Comparison of ENCODE assay signal across 1 cellular context in genomic region chr2:77604953-77605947, GRCh38.
TF ChIP-seq lines count a peak whose summit lies in the region.

No MANE protein-coding gene starts in this region.

TF ChIP-seq in HepG2, 621 proteins besides CTCF, POLR2A, EP300 and RAD21 (continued from another document and continues in another):
- TF ChIP-seq ZBTB33 (CRISPR knock-in tag; IDR thresholded peaks at IDR 0.05): no peak
- no peak for TF ChIP-seq GTF3A (CRISPR knock-in tag; conservative IDR thresholded peaks at IDR 0.05)
- TF ChIP-seq, protein P1, sequence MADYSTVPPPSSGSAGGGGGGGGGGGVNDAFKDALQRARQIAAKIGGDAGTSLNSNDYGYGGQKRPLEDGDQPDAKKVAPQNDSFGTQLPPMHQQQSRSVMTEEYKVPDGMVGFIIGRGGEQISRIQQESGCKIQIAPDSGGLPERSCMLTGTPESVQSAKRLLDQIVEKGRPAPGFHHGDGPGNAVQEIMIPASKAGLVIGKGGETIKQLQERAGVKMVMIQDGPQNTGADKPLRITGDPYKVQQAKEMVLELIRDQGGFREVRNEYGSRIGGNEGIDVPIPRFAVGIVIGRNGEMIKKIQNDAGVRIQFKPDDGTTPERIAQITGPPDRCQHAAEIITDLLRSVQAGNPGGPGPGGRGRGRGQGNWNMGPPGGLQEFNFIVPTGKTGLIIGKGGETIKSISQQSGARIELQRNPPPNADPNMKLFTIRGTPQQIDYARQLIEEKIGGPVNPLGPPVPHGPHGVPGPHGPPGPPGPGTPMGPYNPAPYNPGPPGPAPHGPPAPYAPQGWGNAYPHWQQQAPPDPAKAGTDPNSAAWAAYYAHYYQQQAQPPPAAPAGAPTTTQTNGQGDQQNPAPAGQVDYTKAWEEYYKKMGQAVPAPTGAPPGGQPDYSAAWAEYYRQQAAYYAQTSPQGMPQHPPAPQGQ (CRISPR knock-in tag; IDR thresholded peaks at IDR 0.05; ENCODE audit: borderline replicate concordance): no peak
- TF ChIP-seq ZFP36L2 (CRISPR knock-in tag; IDR thresholded peaks at IDR 0.05): no peak
- no peak for TF ChIP-seq TSC22D2 (CRISPR knock-in tag; IDR thresholded peaks at IDR 0.05; ENCODE audit: borderline replicate concordance)
- TF ChIP-seq FOXM1 (CRISPR knock-in tag; IDR thresholded peaks at IDR 0.05): no peak
- no peak for TF ChIP-seq GPN1 (CRISPR knock-in tag; IDR thresholded peaks at IDR 0.05; ENCODE audit: borderline replicate concordance)
- TF ChIP-seq ZMYM4 (CRISPR knock-in tag; IDR thresholded peaks at IDR 0.05): peak; percentile 56; the same call in 1 of the 2 replicates
- TF ChIP-seq JARID2 (CRISPR knock-in tag; IDR thresholded peaks at IDR 0.05; ENCODE audit: insufficient replicate concordance): no peak
- TF ChIP-seq, protein P2, sequence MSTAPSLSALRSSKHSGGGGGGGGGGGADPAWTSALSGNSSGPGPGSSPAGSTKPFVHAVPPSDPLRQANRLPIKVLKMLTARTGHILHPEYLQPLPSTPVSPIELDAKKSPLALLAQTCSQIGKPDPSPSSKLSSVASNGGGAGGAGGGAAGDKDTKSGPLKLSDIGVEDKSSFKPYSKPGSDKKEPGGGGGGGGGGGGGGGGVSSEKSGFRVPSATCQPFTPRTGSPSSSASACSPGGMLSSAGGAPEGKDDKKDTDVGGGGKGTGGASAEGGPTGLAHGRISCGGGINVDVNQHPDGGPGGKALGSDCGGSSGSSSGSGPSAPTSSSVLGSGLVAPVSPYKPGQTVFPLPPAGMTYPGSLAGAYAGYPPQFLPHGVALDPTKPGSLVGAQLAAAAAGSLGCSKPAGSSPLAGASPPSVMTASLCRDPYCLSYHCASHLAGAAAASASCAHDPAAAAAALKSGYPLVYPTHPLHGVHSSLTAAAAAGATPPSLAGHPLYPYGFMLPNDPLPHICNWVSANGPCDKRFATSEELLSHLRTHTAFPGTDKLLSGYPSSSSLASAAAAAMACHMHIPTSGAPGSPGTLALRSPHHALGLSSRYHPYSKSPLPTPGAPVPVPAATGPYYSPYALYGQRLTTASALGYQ (CRISPR knock-in tag; IDR thresholded peaks at IDR 0.05): 0 out of 2 replicates have a peak, but pooled peaks have one; percentile 23
- TF ChIP-seq, protein P3, sequence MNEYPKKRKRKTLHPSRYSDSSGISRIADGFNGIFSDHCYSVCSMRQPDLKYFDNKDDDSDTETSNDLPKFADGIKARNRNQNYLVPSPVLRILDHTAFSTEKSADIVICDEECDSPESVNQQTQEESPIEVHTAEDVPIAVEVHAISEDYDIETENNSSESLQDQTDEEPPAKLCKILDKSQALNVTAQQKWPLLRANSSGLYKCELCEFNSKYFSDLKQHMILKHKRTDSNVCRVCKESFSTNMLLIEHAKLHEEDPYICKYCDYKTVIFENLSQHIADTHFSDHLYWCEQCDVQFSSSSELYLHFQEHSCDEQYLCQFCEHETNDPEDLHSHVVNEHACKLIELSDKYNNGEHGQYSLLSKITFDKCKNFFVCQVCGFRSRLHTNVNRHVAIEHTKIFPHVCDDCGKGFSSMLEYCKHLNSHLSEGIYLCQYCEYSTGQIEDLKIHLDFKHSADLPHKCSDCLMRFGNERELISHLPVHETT (CRISPR knock-in tag; conservative IDR thresholded peaks at IDR 0.05): no peak
- no peak for TF ChIP-seq ZNF747 (CRISPR knock-in tag; IDR thresholded peaks at IDR 0.05; ENCODE audit: borderline replicate concordance)
- TF ChIP-seq NCOR1 (IDR thresholded peaks at IDR 0.05; ENCODE audit: borderline replicate concordance, low read length): 0 out of 2 replicates have a peak, but pooled peaks have one; percentile 24
- TF ChIP-seq NFE2L2 (IDR thresholded peaks at IDR 0.05; ENCODE audit: low read length): no peak
- TF ChIP-seq, protein P4, sequence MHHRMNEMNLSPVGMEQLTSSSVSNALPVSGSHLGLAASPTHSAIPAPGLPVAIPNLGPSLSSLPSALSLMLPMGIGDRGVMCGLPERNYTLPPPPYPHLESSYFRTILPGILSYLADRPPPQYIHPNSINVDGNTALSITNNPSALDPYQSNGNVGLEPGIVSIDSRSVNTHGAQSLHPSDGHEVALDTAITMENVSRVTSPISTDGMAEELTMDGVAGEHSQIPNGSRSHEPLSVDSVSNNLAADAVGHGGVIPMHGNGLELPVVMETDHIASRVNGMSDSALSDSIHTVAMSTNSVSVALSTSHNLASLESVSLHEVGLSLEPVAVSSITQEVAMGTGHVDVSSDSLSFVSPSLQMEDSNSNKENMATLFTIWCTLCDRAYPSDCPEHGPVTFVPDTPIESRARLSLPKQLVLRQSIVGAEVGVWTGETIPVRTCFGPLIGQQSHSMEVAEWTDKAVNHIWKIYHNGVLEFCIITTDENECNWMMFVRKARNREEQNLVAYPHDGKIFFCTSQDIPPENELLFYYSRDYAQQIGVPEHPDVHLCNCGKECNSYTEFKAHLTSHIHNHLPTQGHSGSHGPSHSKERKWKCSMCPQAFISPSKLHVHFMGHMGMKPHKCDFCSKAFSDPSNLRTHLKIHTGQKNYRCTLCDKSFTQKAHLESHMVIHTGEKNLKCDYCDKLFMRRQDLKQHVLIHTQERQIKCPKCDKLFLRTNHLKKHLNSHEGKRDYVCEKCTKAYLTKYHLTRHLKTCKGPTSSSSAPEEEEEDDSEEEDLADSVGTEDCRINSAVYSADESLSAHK (CRISPR knock-in tag; IDR thresholded peaks at IDR 0.05; ENCODE audit: borderline replicate concordance): no peak
- TF ChIP-seq, protein P5, sequence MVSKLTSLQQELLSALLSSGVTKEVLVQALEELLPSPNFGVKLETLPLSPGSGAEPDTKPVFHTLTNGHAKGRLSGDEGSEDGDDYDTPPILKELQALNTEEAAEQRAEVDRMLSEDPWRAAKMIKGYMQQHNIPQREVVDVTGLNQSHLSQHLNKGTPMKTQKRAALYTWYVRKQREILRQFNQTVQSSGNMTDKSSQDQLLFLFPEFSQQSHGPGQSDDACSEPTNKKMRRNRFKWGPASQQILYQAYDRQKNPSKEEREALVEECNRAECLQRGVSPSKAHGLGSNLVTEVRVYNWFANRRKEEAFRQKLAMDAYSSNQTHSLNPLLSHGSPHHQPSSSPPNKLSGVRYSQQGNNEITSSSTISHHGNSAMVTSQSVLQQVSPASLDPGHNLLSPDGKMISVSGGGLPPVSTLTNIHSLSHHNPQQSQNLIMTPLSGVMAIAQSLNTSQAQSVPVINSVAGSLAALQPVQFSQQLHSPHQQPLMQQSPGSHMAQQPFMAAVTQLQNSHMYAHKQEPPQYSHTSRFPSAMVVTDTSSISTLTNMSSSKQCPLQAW (CRISPR knock-in tag; IDR thresholded peaks at IDR 0.05): peak; percentile 72; the same call in 1 of the 2 replicates
- no peak for TF ChIP-seq KDM3A (CRISPR knock-in tag; IDR thresholded peaks at IDR 0.05; ENCODE audit: low read depth)
- TF ChIP-seq, protein P6, sequence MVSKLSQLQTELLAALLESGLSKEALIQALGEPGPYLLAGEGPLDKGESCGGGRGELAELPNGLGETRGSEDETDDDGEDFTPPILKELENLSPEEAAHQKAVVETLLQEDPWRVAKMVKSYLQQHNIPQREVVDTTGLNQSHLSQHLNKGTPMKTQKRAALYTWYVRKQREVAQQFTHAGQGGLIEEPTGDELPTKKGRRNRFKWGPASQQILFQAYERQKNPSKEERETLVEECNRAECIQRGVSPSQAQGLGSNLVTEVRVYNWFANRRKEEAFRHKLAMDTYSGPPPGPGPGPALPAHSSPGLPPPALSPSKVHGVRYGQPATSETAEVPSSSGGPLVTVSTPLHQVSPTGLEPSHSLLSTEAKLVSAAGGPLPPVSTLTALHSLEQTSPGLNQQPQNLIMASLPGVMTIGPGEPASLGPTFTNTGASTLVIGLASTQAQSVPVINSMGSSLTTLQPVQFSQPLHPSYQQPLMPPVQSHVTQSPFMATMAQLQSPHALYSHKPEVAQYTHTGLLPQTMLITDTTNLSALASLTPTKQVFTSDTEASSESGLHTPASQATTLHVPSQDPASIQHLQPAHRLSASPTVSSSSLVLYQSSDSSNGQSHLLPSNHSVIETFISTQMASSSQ (IDR thresholded peaks at IDR 0.05; ENCODE audit: low read depth): peak; percentile 93
- TF ChIP-seq, protein P6 (CRISPR knock-in tag; IDR thresholded peaks at IDR 0.05; ENCODE audit: borderline replicate concordance): peak; percentile 90; the same call in 1 of the 2 replicates
- peak; percentile 65; the same call in 1 of the 2 replicates for TF ChIP-seq TBX2 (CRISPR knock-in tag; IDR thresholded peaks at IDR 0.05; ENCODE audit: borderline replicate concordance)
- no peak for TF ChIP-seq ZNF597 (CRISPR knock-in tag; IDR thresholded peaks at IDR 0.05)
- TF ChIP-seq RNF2 (conservative IDR thresholded peaks at IDR 0.05; ENCODE audit: low read depth): no peak
- TF ChIP-seq HNRNPLL (IDR thresholded peaks at IDR 0.05; ENCODE audit: low read depth, low read length, poor library complexity, severe bottlenecking): no peak
- no peak for TF ChIP-seq REXO4 (CRISPR knock-in tag; IDR thresholded peaks at IDR 0.05; ENCODE audit: borderline replicate concordance)
- no peak for TF ChIP-seq ZKSCAN1 (IDR thresholded peaks at IDR 0.05; ENCODE audit: low read length)
- no peak for TF ChIP-seq TMF1 (CRISPR knock-in tag; IDR thresholded peaks at IDR 0.05; ENCODE audit: low read depth)
- no peak for TF ChIP-seq NKX3-1 (CRISPR knock-in tag; IDR thresholded peaks at IDR 0.05)
- no peak for TF ChIP-seq NFYB (CRISPR knock-in tag; IDR thresholded peaks at IDR 0.05)
- peak; percentile 92 for TF ChIP-seq FOXP4 (CRISPR knock-in tag; IDR thresholded peaks at IDR 0.05)
- TF ChIP-seq ZNF276 (CRISPR knock-in tag; IDR thresholded peaks at IDR 0.05; ENCODE audit: low read depth): no peak
- TF ChIP-seq, protein P7, sequence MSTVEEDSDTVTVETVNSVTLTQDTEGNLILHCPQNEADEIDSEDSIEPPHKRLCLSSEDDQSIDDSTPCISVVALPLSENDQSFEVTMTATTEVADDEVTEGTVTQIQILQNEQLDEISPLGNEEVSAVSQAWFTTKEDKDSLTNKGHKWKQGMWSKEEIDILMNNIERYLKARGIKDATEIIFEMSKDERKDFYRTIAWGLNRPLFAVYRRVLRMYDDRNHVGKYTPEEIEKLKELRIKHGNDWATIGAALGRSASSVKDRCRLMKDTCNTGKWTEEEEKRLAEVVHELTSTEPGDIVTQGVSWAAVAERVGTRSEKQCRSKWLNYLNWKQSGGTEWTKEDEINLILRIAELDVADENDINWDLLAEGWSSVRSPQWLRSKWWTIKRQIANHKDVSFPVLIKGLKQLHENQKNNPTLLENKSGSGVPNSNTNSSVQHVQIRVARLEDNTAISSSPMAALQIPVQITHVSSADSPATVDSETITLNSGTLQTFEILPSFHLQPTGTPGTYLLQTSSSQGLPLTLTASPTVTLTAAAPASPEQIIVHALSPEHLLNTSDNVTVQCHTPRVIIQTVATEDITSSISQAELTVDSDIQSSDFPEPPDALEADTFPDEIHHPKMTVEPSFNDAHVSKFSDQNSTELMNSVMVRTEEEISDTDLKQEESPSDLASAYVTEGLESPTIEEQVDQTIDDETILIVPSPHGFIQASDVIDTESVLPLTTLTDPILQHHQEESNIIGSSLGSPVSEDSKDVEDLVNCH (CRISPR knock-in tag; IDR thresholded peaks at IDR 0.05): no peak
